18 cellular contexts compared by ENCODE assay signal in the genomic region with DNA sequence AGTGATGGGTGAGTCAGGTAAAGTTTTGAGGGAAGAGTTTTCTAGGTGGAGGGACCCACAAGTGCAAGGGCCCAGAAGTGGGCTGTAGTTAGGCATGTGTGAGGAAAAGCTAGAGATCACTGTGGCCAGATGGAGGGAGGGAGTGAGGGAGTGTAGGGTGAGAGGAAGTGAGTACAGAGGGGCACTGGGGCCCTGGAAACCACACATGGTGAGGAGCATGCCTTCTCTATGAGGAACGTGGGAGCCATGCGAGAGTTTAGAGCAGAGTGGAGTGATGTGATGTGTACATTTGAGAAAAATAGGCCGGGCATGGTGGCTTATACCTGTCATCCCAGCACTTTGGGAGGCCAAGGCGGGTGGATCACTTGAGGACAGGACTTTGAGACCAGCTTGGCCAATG.
"Had no signal": no experiment of that assay in that cellular context is flagged by ENCODE, and none has a peak within 500 bp of the region (broad histone marks: within the 10 kb centered on the region; RNA-seq: fewer than 3 reads in every experiment).

No MANE protein-coding gene starts in this region.

- H3K27me3 ChIP-seq: right lobe of liver had no signal

- FAIRE-seq: endothelial cell of umbilical vein had no signal

- H3K4me1 Mint-ChIP-seq: nephron had no signal

- ATAC-seq: activated naive CD8-positive, alpha-beta T cell treated with anti-CD3 and anti-CD28 coated beads, Interleukin-2, amount 50 U/mL, for 24 hours; psoas muscle; right lobe of liver; stimulated activated naive CD8-positive, alpha-beta T cell treated with anti-CD3 and anti-CD28 coated beads, Interleukin-15, Interleukin-2, amounts not matched to agents 100 U/mL and 50 U/mL, for 24 hours had no signal

- H3K4me3 ChIP-seq: psoas muscle, right lobe of liver, smooth muscle cell had no signal

- H3K36me3 ChIP-seq: right lobe of liver had no signal

- H3K4me1 ChIP-seq: psoas muscle, right lobe of liver had no signal

- DNase-seq: activated CD4-positive, CD25-positive, alpha-beta regulatory T cell treated with anti-CD3 and anti-CD28 coated beads, Interleukin-2, amount 50 U/mL, for 72 hours; activated naive CD4-positive, alpha-beta T cell; activated naive CD8-positive, alpha-beta T cell treated with anti-CD3 and anti-CD28 coated beads, Interleukin-2, amount 50 U/mL, for 24 hours; aorta; cortex of kidney; effector CD4-positive, alpha-beta T cell; foreskin fibroblast; occipital lobe; psoas muscle; right lobe of liver; stimulated activated CD4-positive, alpha-beta T cell treated with anti-CD3 and anti-CD28 coated beads, Interleukin-4, amount 100 ng/mL, for 4 hours; stimulated activated CD8-positive, alpha-beta memory T cell treated with anti-CD3 and anti-CD28 coated beads, Interleukin-4, amount 100 ng/mL, for 48 hours; stimulated activated naive CD8-positive, alpha-beta T cell treated with anti-CD3 and anti-CD28 coated beads, Interleukin-15, Interleukin-2, amounts not matched to agents 100 U/mL and 50 U/mL, for 24 hours; trophoblast cell had no signal

- H3K4me3 Mint-ChIP-seq: activated naive CD8-positive, alpha-beta T cell treated with anti-CD3 and anti-CD28 coated beads, Interleukin-2, amount 50 U/mL, for 24 hours; activated T-helper 1 cell treated with anti-CD3 and anti-CD28 coated beads, Interleukin-12 subunit alpha, Interleukin-12 subunit beta, Interleukin-2, Interleukin-4 antibody, amounts not matched to agents 30 ng/mL and 10 ng/mL and 1 ng/mL, durations not matched to agents 14 hours and 24 hours and 36 hours; nephron had no signal

- H3K4me2 ChIP-seq: smooth muscle cell had no signal

- H3K9me3 ChIP-seq: psoas muscle, right lobe of liver had no signal

- H3K27ac Mint-ChIP-seq: activated naive CD8-positive, alpha-beta T cell treated with anti-CD3 and anti-CD28 coated beads, Interleukin-2, amount 50 U/mL, for 24 hours; activated T-helper 1 cell treated with anti-CD3 and anti-CD28 coated beads, Interleukin-12 subunit alpha, Interleukin-12 subunit beta, Interleukin-2, Interleukin-4 antibody, amounts not matched to agents 30 ng/mL and 10 ng/mL and 1 ng/mL, durations not matched to agents 14 hours and 24 hours and 36 hours; nephron had no signal

- H3K9me3 Mint-ChIP-seq: activated naive CD8-positive, alpha-beta T cell treated with anti-CD3 and anti-CD28 coated beads, Interleukin-2, amount 50 U/mL, for 24 hours; activated T-helper 1 cell treated with anti-CD3 and anti-CD28 coated beads, Interleukin-12 subunit alpha, Interleukin-12 subunit beta, Interleukin-2, Interleukin-4 antibody, amounts not matched to agents 30 ng/mL and 10 ng/mL and 1 ng/mL, durations not matched to agents 14 hours and 24 hours and 36 hours; nephron had no signal

- H3K27ac ChIP-seq: psoas muscle, right lobe of liver had no signal
